ENCODE assay signal across 8 cellular contexts in genomic region chr19:47257411-47258169, GRCh38. TPM values are rescaled to one million over a fixed set of nuclear protein-coding genes. Genes with fewer than 3 reads are reported as not detected.
DNase-seq lines count a peak whose midpoint lies in the region; ATAC-seq and TF ChIP-seq lines count a peak whose summit lies in the region.

No MANE protein-coding gene starts in this region.

- H3K9me2 ChIP-seq in OCI-LY7 (ENCODE audit: insufficient read depth, low read length), result no peaks in the 10 kb centered on the region

- H3K27ac Mint-ChIP-seq in endothelial cell (ENCODE audit: unreplicated experiment) (peak overlapping the region; percentile 99), neural crest cell (ENCODE audit: unreplicated experiment) (peak overlapping the region; percentile 98)

- DNase-seq in GM13976 (ENCODE audit: low spot score), result peak; percentile 49
- no peak for DNase-seq in OCI-LY7 (ENCODE audit: low spot score)
- no peak for DNase-seq in endothelial cell (ENCODE audit: low spot score)
- DNase-seq in neural crest cell (ENCODE audit: low read depth, low spot score), result no peak
- no peak for DNase-seq in GM10266 (ENCODE audit: extremely low spot score)
- DNase-seq in activated effector memory CD4-positive, alpha-beta T cell treated with Interleukin-2 at 50 U/mL for 16 hours, result no peak

- peak overlapping the region; percentile 72 for H3K4me3 ChIP-seq in OCI-LY7 (ENCODE audit: low read depth, low read length, poor library complexity, severe bottlenecking)

- H3K4me2 ChIP-seq in OCI-LY7 (ENCODE audit: low read length), result peak overlapping the region; percentile 87

- peaks cover 36% of the 10 kb centered on the region for H3K36me3 Mint-ChIP-seq in endothelial cell (ENCODE audit: low read depth, unreplicated experiment)
- H3K36me3 Mint-ChIP-seq in neural crest cell (ENCODE audit: low read depth), result peaks cover 10% of the 10 kb centered on the region

- POLR2A ChIA-PET in OCI-LY7 (lab: Charles Lee), result interaction anchor here (0.5 to 1.2 kb wide), 2 partner anchors 17 to 21 kb away, joined by 4 to 6 read pairs; partner anchors contain the start of gene INAFM1

- H3K36me3 ChIP-seq in OCI-LY7 (ENCODE audit: insufficient read depth, low read length), result peaks cover 41% of the 10 kb centered on the region

- no peaks in the 10 kb centered on the region for H3K9me3 ChIP-seq in OCI-LY7 (ENCODE audit: low read length)

- peaks cover 11% of the 10 kb centered on the region; the same call in 1 of the 2 replicates for H3K79me2 ChIP-seq in OCI-LY7 (ENCODE audit: insufficient read depth, low read depth, low read length)

- H4K20me1 ChIP-seq in OCI-LY7 (ENCODE audit: insufficient read depth, low read length), result no peaks in the 10 kb centered on the region

- intact Hi-C loops in OCI-LY7 (cut with micrococcal nuclease; ENCODE audit: unreplicated experiment), result loop anchor here (1.0 kb wide), 1 partner anchor 17 kb away; the partner anchor contains the start of gene INAFM1

- ATAC-seq in HG03565 (IDR thresholded peaks at IDR 0.05; ENCODE audit: unreplicated experiment), result no peak
- ATAC-seq in HG03378 (IDR thresholded peaks at IDR 0.05; ENCODE audit: unreplicated experiment), result no peak

- peak overlapping the region; percentile 93 for H3K4me3 Mint-ChIP-seq in endothelial cell (ENCODE audit: unreplicated experiment)
- peak overlapping the region; percentile 98 for H3K4me3 Mint-ChIP-seq in neural crest cell

- H3K9me3 Mint-ChIP-seq in endothelial cell (ENCODE audit: unreplicated experiment) (no peaks in the 10 kb centered on the region), neural crest cell (no peaks in the 10 kb centered on the region)

- H3K4me1 ChIP-seq in OCI-LY7 (ENCODE audit: insufficient read depth, low read length, poor library complexity, severe bottlenecking), result peaks cover 19% of the 10 kb centered on the region

- H3K27ac ChIP-seq in OCI-LY7 (ENCODE audit: low read depth, low read length, poor library complexity, severe bottlenecking), result peak overlapping the region; percentile 40

- H3K27me3 Mint-ChIP-seq in endothelial cell (ENCODE audit: unreplicated experiment) (peaks cover 24% of the 10 kb centered on the region), neural crest cell (ENCODE audit: low read depth) (no peaks in the 10 kb centered on the region)

- no peak overlapping the region; the same call in 1 of the 2 replicates for H2AFZ ChIP-seq in OCI-LY7 (ENCODE audit: low read length)

- no TSS peak for BruUV-seq in OCI-LY7 (replicated peaks; lab: Mats Ljungman, UMichigan)

- H3K4me1 Mint-ChIP-seq in endothelial cell (ENCODE audit: unreplicated experiment) (peaks cover 19% of the 10 kb centered on the region), neural crest cell (peaks cover 31% of the 10 kb centered on the region)

- TF ChIP-seq CTCF in GM13976 (IDR thresholded peaks at IDR 0.05; ENCODE audit: borderline replicate concordance, control extremely low read depth, extremely low read depth, insufficient read depth, missing control alignments) (no peak), OCI-LY7 (conservative IDR thresholded peaks at IDR 0.05; ENCODE audit: low read length) (no peak), endothelial cell (IDR thresholded peaks at IDR 0.05; ENCODE audit: unreplicated experiment) (no peak), neural crest cell (conservative IDR thresholded peaks at IDR 0.05) (no peak), GM10266 (IDR thresholded peaks at IDR 0.05; ENCODE audit: control insufficient read depth, insufficient read depth, low read depth, missing control alignments) (no peak)

- in situ Hi-C loops in GM13976 (cut with MboI; ENCODE audit: low sequenced_read_pairs, unreplicated experiment), result no loop called here

- CTCF ChIA-PET in OCI-LY7 (lab: Charles Lee; ENCODE audit: unreplicated experiment), result interaction anchor here (1.3 kb wide), 1 partner anchor 47 kb away, joined by 5 read pairs; no protein-coding TSS in a partner anchor

RNA-seq across cellular contexts. Expression of gene CCDC9, which starts 1.3 kb away (rescaled TPM):
- total RNA-seq in OCI-LY7 (2014; rRNA removed; shearing (Covaris generic)), result 6.5 and 7.9 TPM in 2 replicates
- total RNA-seq in OCI-LY7 (2022) (19.3 and 19.7 TPM in 2 replicates), endothelial cell (ENCODE audit: unreplicated experiment) (28.0 TPM), neural crest cell (24.6 and 26.1 TPM in 2 replicates)

RNA-seq across cellular contexts. Expression of gene INAFM1, which starts 17.1 kb away (rescaled TPM):
- total RNA-seq in OCI-LY7 (2014; rRNA removed; shearing (Covaris generic)), result 4.6 and 5.0 TPM in 2 replicates
- total RNA-seq in OCI-LY7 (2022), result 7.6 and 10.3 TPM in 2 replicates
- 4.8 TPM for total RNA-seq in endothelial cell (ENCODE audit: unreplicated experiment)
- 10.2 and 10.6 TPM in 2 replicates for total RNA-seq in neural crest cell

RNA-seq across cellular contexts. Expression of gene BBC3, which starts 26.6 kb away (rescaled TPM):
- total RNA-seq in OCI-LY7 (2014; rRNA removed; shearing (Covaris generic)), result 6.9 and 8.9 TPM in 2 replicates
- 10.5 and 13.2 TPM in 2 replicates for total RNA-seq in OCI-LY7 (2022)
- total RNA-seq in endothelial cell (ENCODE audit: unreplicated experiment), result 18.6 TPM
- total RNA-seq in neural crest cell, result 6.1 and 6.3 TPM in 2 replicates

RNA-seq across cellular contexts. Expression of gene C5AR1, which starts 52.1 kb away (rescaled TPM):
- not detected in 2 replicates for total RNA-seq in OCI-LY7 (2014; rRNA removed; shearing (Covaris generic))
- total RNA-seq in OCI-LY7 (2022), result 1.1 TPM in 1 of 2 replicates, not detected in the other
- 0.56 TPM for total RNA-seq in endothelial cell (ENCODE audit: unreplicated experiment)
- 0.44 TPM in 1 of 2 replicates, not detected in the other for total RNA-seq in neural crest cell
